Comparison of ENCODE assay signal across 14 cellular contexts in the genomic region with DNA sequence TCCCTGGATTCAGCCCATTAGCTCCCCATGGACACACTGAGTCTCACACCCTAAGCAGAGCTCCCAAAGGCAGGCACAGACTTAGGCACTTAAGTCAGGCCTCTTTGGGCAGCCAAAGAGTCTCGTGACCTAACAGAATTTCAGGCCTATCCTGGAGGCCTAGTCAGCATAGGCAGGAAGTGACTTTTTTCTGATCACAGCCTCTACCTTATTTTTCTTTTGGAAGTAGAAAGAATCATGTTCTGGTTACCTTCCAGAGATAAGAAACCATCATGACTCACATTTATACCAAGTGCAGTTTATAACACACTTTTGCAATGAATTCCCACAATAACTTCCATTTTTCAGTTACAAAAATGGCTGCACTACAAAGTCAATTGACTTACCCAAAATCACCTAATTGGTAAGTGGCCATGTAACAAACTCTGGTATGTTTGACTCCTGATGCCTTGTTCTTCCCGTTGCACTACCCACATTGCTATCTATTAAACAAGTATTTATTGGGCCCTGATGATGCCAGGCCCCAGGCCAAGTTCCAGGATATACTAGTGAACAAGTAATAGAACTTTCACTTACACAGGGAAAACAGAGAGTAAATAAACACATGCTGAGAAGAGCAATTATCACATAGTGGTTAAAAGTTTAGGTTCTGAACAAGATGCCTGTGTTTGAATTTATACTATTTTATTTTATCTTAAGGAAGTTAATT.
A peak's percentile ranks its signal among the peaks of the same experiment; 100 is the strongest.
DNase-seq lines count a peak whose midpoint lies in the region; ATAC-seq and TF ChIP-seq lines count a peak whose summit lies in the region.
"Had no signal": no experiment of that assay in that cellular context is flagged by ENCODE, and none has a peak within 500 bp of the region (broad histone marks: within the 10 kb centered on the region; RNA-seq: fewer than 3 reads in every experiment).

No MANE protein-coding gene starts in this region.

- no peak overlapping the region for H2AK5ac ChIP-seq in trophoblast cell (ENCODE audit: low read length)

- H3K9me3 ChIP-seq in trophoblast cell (ENCODE audit: insufficient read depth, low read depth, low read length) (no peaks in the 10 kb centered on the region), body of pancreas (no peaks in the 10 kb centered on the region)

- CTCF ChIA-PET in activated CD8-positive, alpha-beta memory T cell treated with anti-CD3 and anti-CD28 coated beads, Interleukin-2, amount 10 ng/mL, durations not matched to agents 7 days and 5 days (lab: Charles Lee), result no interaction called here

- peaks cover 5 to 11% of the 10 kb centered on the region in 2 experiments for H3K4me1 ChIP-seq in trophoblast cell (ENCODE audit: control insufficient read depth in 1 of 2, insufficient read depth in 2 of 2, low read length in 2 of 2)
- H3K4me1 ChIP-seq in body of pancreas, result peaks cover 19% of the 10 kb centered on the region

- no peak overlapping the region for H2BK5ac ChIP-seq in trophoblast cell (ENCODE audit: low read depth, low read length, poor library complexity)

- no peak overlapping the region for H4K12ac ChIP-seq in trophoblast cell (ENCODE audit: low read depth, low read length)

- H3K4me2 ChIP-seq in trophoblast cell (ENCODE audit: low read length), result no peak overlapping the region

- no peak overlapping the region for H3K9ac ChIP-seq in trophoblast cell (ENCODE audit: low read length)

- no CpG with 5 or more reads among the region's 2 CpGs for WGBS in trophoblast cell (ENCODE audit: extremely low coverage, insufficient coverage, insufficient read length)
- 59 to 71% methylated on average over 2 of the region's 2 CpGs for WGBS in body of pancreas, 2 donors

- peaks cover 10% of the 10 kb centered on the region for H3K4me1 Mint-ChIP-seq in activated CD8-positive, alpha-beta memory T cell treated with anti-CD3 and anti-CD28 coated beads, Interleukin-2, amount 10 ng/mL, durations not matched to agents 7 days and 5 days

- H2BK12ac ChIP-seq in trophoblast cell (ENCODE audit: low read length), result peak overlapping the region; percentile 15

- H2BK120ac ChIP-seq in trophoblast cell (ENCODE audit: insufficient read depth, low read length, poor library complexity), result no peak overlapping the region

- H3K23ac ChIP-seq in trophoblast cell (ENCODE audit: low read length), result no peak overlapping the region

- H3K27ac Mint-ChIP-seq in activated CD8-positive, alpha-beta memory T cell treated with anti-CD3 and anti-CD28 coated beads, Interleukin-2, amount 10 ng/mL, durations not matched to agents 7 days and 5 days, result no peak overlapping the region
- H3K27ac Mint-ChIP-seq: activated naive CD8-positive, alpha-beta T cell; CD4-positive, alpha-beta T cell; stimulated activated naive B cell treated with anti-CD40 and anti-IgM and Interleukin-4, amounts not matched to agents 10 μg/mL and 1 μg/mL and 100 μg/mL, for 72 hours had no signal

- no peaks in the 10 kb centered on the region for H3K9me3 Mint-ChIP-seq in activated CD8-positive, alpha-beta memory T cell treated with anti-CD3 and anti-CD28 coated beads, Interleukin-2, amount 10 ng/mL, durations not matched to agents 7 days and 5 days (ENCODE audit: low read depth)
- H3K9me3 Mint-ChIP-seq: CD4-positive, alpha-beta T cell had no signal

- peak overlapping the region; percentile 16 for H3K14ac ChIP-seq in trophoblast cell (ENCODE audit: low read length)

- H3K27me3 ChIP-seq in trophoblast cell (ENCODE audit: insufficient read depth, low read length) (no peaks in the 10 kb centered on the region), body of pancreas (no peaks in the 10 kb centered on the region)
- H3K27me3 ChIP-seq: foreskin keratinocyte had no signal

- no peaks in the 10 kb centered on the region for H3K36me3 ChIP-seq in trophoblast cell (ENCODE audit: control insufficient read depth in 1 of 2, insufficient read depth in 2 of 2, low read length in 2 of 2)
- H3K36me3 ChIP-seq in body of pancreas (replicated peaks in 1 of 2; ENCODE audit: insufficient read depth in 1 of 2, low read depth in 2 of 2), result no peaks in the 10 kb centered on the region

- peak; percentile 11 for DNase-seq in H4 (ENCODE audit: low spot score)
- DNase-seq in OCI-M1 (lab: John Stamatoyannopoulos, UW), result peak; percentile 60
- peak; percentile 49 to 61 for DNase-seq in cardiac fibroblast (ENCODE audit: low read depth in 2 of 2)
- DNase-seq in trophoblast cell, result peak; percentile 39 to 67
- DNase-seq in NCI-H2107 treated with DMSO at 0.1 percent for 48 hours (lab: John Stamatoyannopoulos, UW; ENCODE audit: unreplicated experiment), result no peak
- no peak for DNase-seq in activated CD8-positive, alpha-beta memory T cell treated with anti-CD3 and anti-CD28 coated beads, Interleukin-2, amount 10 ng/mL, durations not matched to agents 7 days and 5 days
- DNase-seq in body of pancreas, result no peak
- no peak for DNase-seq in coronary artery (ENCODE audit: low spot score)
- DNase-seq: activated CD4-positive, alpha-beta T cell treated with anti-CD3 and anti-CD28 coated beads for 1 hour; CD4-positive, alpha-beta T cell; NCI-H1092; stimulated activated naive B cell treated with anti-CD40 and anti-IgM and Interleukin-4, amounts not matched to agents 10 μg/mL and 1 μg/mL and 100 μg/mL, for 72 hours had no signal

- no peaks in the 10 kb centered on the region for H3K27me3 Mint-ChIP-seq in activated CD8-positive, alpha-beta memory T cell treated with anti-CD3 and anti-CD28 coated beads, Interleukin-2, amount 10 ng/mL, durations not matched to agents 7 days and 5 days
- H3K27me3 Mint-ChIP-seq: CD4-positive, alpha-beta T cell had no signal

- no peak overlapping the region for H3K18ac ChIP-seq in trophoblast cell (ENCODE audit: low read length)

- H3K79me1 ChIP-seq in trophoblast cell (ENCODE audit: low read length), result peaks cover 23% of the 10 kb centered on the region

- no peaks in the 10 kb centered on the region for H3K79me2 ChIP-seq in trophoblast cell (ENCODE audit: control insufficient read depth, insufficient read depth, low read length, poor library complexity)

- no peak for ATAC-seq in activated CD8-positive, alpha-beta memory T cell treated with anti-CD3 and anti-CD28 coated beads, Interleukin-2, amount 10 ng/mL, durations not matched to agents 7 days and 5 days
- ATAC-seq in body of pancreas, result no peak
- ATAC-seq: stimulated activated naive B cell treated with anti-CD40 and anti-IgM and Interleukin-4, amounts not matched to agents 10 μg/mL and 1 μg/mL and 100 μg/mL, for 72 hours had no signal

- H4K8ac ChIP-seq in trophoblast cell (ENCODE audit: low read depth, low read length), result peak overlapping the region; percentile 75

- H3K36me3 Mint-ChIP-seq in activated CD8-positive, alpha-beta memory T cell treated with anti-CD3 and anti-CD28 coated beads, Interleukin-2, amount 10 ng/mL, durations not matched to agents 7 days and 5 days, result no peaks in the 10 kb centered on the region

- intact Hi-C loops in body of pancreas (cut with DNase I), result no loop called here

- TF ChIP-seq POLR2A in body of pancreas (IDR thresholded peaks at IDR 0.05), result no peak

- peak overlapping the region; percentile 2 for H3K27ac ChIP-seq in trophoblast cell (ENCODE audit: low read depth, low read length)
- no peak overlapping the region for H3K27ac ChIP-seq in body of pancreas
- peak overlapping the region in 1 of 2 donors; percentile 23 for H3K27ac ChIP-seq in coronary artery
- H3K27ac ChIP-seq: foreskin keratinocyte had no signal

- no peak overlapping the region for H3K4me3 ChIP-seq in cardiac fibroblast (replicated peaks in 1 of 2; ENCODE audit: low read depth in 2 of 2, low read length in 2 of 2)
- H3K4me3 ChIP-seq in trophoblast cell (ENCODE audit: low read depth, low read length), result no peak overlapping the region
- no peak overlapping the region for H3K4me3 ChIP-seq in body of pancreas
- no peak overlapping the region for H3K4me3 ChIP-seq in coronary artery

- no peak overlapping the region for H3K4ac ChIP-seq in trophoblast cell (ENCODE audit: low read depth, low read length)

- TF ChIP-seq CTCF in cardiac fibroblast (IDR thresholded peaks at IDR 0.05; ENCODE audit: low read depth, low read length), result no peak
- TF ChIP-seq CTCF in body of pancreas (IDR thresholded peaks at IDR 0.05), result no peak
- no peak for TF ChIP-seq CTCF in coronary artery (IDR thresholded peaks at IDR 0.05)

- H2AFZ ChIP-seq in trophoblast cell (ENCODE audit: insufficient read depth, low read length, poor library complexity), result no peak overlapping the region

- peak overlapping the region; percentile 53 for H4K91ac ChIP-seq in trophoblast cell (ENCODE audit: low read depth, low read length)

- no peak overlapping the region for H3K4me3 Mint-ChIP-seq in activated CD8-positive, alpha-beta memory T cell treated with anti-CD3 and anti-CD28 coated beads, Interleukin-2, amount 10 ng/mL, durations not matched to agents 7 days and 5 days
- H3K4me3 Mint-ChIP-seq: activated naive CD8-positive, alpha-beta T cell; CD4-positive, alpha-beta T cell; stimulated activated naive B cell treated with anti-CD40 and anti-IgM and Interleukin-4, amounts not matched to agents 10 μg/mL and 1 μg/mL and 100 μg/mL, for 72 hours had no signal

Comparison
In these comparisons a context has a peak if more than half of its experiments do, and no peak if none do; other contexts are left out.
1. DNase-seq: peak in H4 (single experiment), OCI-M1 (single experiment), cardiac fibroblast (2 of 2) and trophoblast cell (2 of 2); none in NCI-H2107 treated with DMSO at 0.1 percent for 48 hours (single experiment), activated CD8-positive, alpha-beta memory T cell treated with anti-CD3 and anti-CD28 coated beads, Interleukin-2, amount 10 ng/mL, durations not matched to agents 7 days and 5 days (single experiment), body of pancreas (0 of 4) and coronary artery (single experiment).